Comparison of ENCODE assay signal across 9 cellular contexts in the genomic region with DNA sequence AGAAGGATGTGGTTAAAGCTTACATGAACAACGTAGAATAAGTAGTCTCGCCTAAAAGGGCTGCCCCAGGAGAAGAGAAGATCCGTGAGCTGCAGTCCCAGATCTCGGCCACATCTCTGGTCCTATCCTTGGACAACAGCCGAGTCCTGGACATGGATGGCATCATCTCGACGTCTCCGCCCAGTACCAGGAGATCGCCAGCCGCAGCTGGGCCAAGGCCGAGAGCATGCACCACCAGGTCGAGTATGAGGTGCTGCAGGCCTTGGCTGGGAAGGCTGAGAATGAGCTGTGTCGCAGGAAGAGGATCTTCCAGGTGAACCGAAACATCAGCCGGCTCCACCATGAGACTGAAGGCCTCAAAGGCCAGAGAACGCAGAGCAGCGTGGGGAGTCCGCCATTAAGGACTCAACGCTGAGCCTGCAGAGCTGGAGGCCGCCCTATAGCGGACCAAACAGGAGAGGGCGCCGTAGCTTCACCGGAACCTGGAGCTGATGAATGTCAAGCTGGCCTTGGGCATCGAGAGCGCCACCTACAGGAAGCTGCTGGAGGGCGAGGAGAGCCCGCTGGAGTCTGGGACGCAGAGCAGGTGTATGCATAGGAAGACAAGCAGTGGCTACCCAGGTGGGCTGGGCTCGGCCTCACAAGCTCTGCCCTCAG. TPM values are rescaled to one million over a fixed set of nuclear protein-coding genes. Genes with fewer than 3 reads are reported as not detected.
A peak's percentile ranks its signal among the peaks of the same experiment; 100 is the strongest.
DNase-seq lines count a peak whose midpoint lies in the region; ATAC-seq and TF ChIP-seq lines count a peak whose summit lies in the region.
"Had no signal": no experiment of that assay in that cellular context is flagged by ENCODE, and none has a peak within 500 bp of the region (broad histone marks: within the 10 kb centered on the region; RNA-seq: fewer than 3 reads in every experiment).

No MANE protein-coding gene starts in this region.

- no peaks in the 10 kb centered on the region for H3K27me3 ChIP-seq in WERI-Rb-1 (ENCODE audit: insufficient read depth, low read depth, severe bottlenecking)

- ATAC-seq in stimulated activated naive CD8-positive, alpha-beta T cell treated with anti-CD3 and anti-CD28 coated beads, Interleukin-15, Interleukin-2, amounts not matched to agents 100 U/mL and 50 U/mL, for 24 hours = peak; percentile 23
- ATAC-seq in GM19035 (IDR thresholded peaks at IDR 0.05; ENCODE audit: unreplicated experiment) = no peak
- ATAC-seq: CD8-positive, alpha-beta T cell had no signal

- TF ChIP-seq CTCF in WERI-Rb-1 (IDR thresholded peaks at IDR 0.05; ENCODE audit: low read depth, low read length) (peak; percentile 78), fibroblast of the aortic adventitia (IDR thresholded peaks at IDR 0.05; ENCODE audit: insufficient read depth, low read length) (peak; percentile 13)

- no peak overlapping the region for H3K4me3 ChIP-seq in WERI-Rb-1 (ENCODE audit: low read depth, low read length)
- no peak overlapping the region for H3K4me3 ChIP-seq in fibroblast of the aortic adventitia (ENCODE audit: low read depth, low read length)

- no peak overlapping the region for H3K27ac ChIP-seq in WERI-Rb-1

- no peaks in the 10 kb centered on the region for H3K9me3 ChIP-seq in WERI-Rb-1 (ENCODE audit: severe bottlenecking)

- DNase-seq in activated CD4-positive, alpha-beta T cell treated with anti-CD3 and anti-CD28 coated beads for 48 hours = peak; percentile 84
- DNase-seq in activated CD4-positive, alpha-beta T cell treated with anti-CD3 and anti-CD28 coated beads, Interleukin-2, amount 50 U/mL, for 4 hours = no peak
- DNase-seq in WERI-Rb-1 (peak; percentile 61), fibroblast of the aortic adventitia (ENCODE audit: low read depth) (no peak), GM19240 (ENCODE audit: insufficient read length, low spot score) (no peak), A172 (ENCODE audit: low spot score) (no peak)
- peak; percentile 73 for DNase-seq in stimulated activated naive CD8-positive, alpha-beta T cell treated with anti-CD3 and anti-CD28 coated beads, Interleukin-15, Interleukin-2, amounts not matched to agents 100 U/mL and 50 U/mL, for 24 hours

- no peaks in the 10 kb centered on the region for H3K36me3 ChIP-seq in WERI-Rb-1

RNA-seq across cellular contexts. Expression of a gene that starts 22.2 kb away (rescaled TPM):
- not detected in 2 replicates for total RNA-seq in fibroblast of the aortic adventitia (ENCODE audit: low replicate concordance)
- not detected in 2 replicates for total RNA-seq in A172 (2014; rRNA removed; shearing (Covaris generic))
- total RNA-seq: CD8-positive, alpha-beta T cell had no signal

RNA-seq across cellular contexts. Expression of a gene that starts 31.6 kb away (rescaled TPM):
- total RNA-seq in fibroblast of the aortic adventitia (ENCODE audit: low replicate concordance) = not detected in 2 replicates
- total RNA-seq in A172 (2014; rRNA removed; shearing (Covaris generic)) = not detected in 2 replicates
- total RNA-seq: CD8-positive, alpha-beta T cell had no signal

Comparison
In these comparisons a context has a peak if more than half of its experiments do, and no peak if none do; other contexts are left out.
1. DNase-seq: peak in activated CD4-positive, alpha-beta T cell treated with anti-CD3 and anti-CD28 coated beads for 48 hours (single experiment), WERI-Rb-1 (single experiment) and stimulated activated naive CD8-positive, alpha-beta T cell treated with anti-CD3 and anti-CD28 coated beads, Interleukin-15, Interleukin-2, amounts not matched to agents 100 U/mL and 50 U/mL, for 24 hours (single experiment); none in activated CD4-positive, alpha-beta T cell treated with anti-CD3 and anti-CD28 coated beads, Interleukin-2, amount 50 U/mL, for 4 hours (0 of 2), fibroblast of the aortic adventitia (single experiment), GM19240 (single experiment) and A172 (single experiment).